17 cellular contexts compared by ENCODE assay signal in the genomic region with DNA sequence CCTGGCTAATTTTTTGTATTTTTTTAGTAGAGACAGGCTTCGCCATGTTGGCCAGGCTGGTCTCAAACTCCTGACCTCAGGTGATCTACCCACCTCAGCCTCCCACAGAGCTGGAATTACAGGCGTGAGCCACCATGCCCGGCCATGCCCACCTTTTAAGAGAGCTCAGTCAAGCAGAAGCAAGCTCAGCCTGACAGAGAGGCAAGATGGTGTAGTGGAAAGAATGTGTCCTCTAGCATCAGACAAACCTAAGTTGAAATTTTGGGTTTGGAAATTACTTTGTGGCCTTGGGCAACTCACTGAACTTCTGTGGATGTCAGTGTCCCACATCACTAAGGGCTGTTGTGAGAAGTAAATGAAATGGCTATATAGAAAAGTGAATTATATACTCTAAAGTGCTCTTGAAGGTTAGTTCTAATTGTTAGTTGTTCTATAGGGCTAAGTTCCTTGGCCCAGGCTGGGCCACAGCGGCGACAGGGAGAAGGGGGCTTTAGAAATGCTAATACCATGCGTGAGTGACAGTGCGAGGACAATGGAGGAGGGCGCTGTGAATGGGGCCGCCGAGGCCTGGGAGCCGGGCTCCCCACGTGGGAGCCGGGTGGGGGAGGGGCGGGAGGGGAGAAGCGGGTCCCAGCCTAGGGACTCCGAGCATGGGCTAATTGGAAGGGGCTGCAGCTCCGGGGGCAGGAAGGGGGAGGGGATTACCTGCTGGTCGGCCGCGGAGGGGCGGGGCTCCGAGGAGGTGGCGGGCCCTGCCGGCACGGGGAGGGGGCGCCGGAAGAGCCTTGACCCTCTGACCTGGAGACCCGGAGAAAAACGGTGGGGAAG. TPM values are rescaled to one million over a fixed set of nuclear protein-coding genes. Genes with fewer than 3 reads are reported as not detected.
DNase-seq lines count a peak whose midpoint lies in the region; FAIRE-seq and TF ChIP-seq lines count a peak whose summit lies in the region.
"Had no signal": no experiment of that assay in that cellular context is flagged by ENCODE, and none has a peak within 500 bp of the region (broad histone marks: within the 10 kb centered on the region; RNA-seq: fewer than 3 reads in every experiment).

No MANE protein-coding gene starts in this region.

- H3K4me2 ChIP-seq in keratinocyte (ENCODE audit: control insufficient read depth, extremely low read depth, insufficient read depth, low read depth, low read length) (no peak overlapping the region), OCI-LY7 (ENCODE audit: low read length) (no peak overlapping the region)
- H3K4me2 ChIP-seq: BLaER1 treated with 17β-estradiol and CSF1 and Interleukin-3, amounts not matched to agents 10 nM and 100 nM had no signal

- H3K9ac ChIP-seq in keratinocyte (ENCODE audit: control insufficient read depth, extremely low read depth, insufficient read depth, low read length) = peak overlapping the region; percentile 56
- H3K9ac ChIP-seq: BLaER1 treated with 17β-estradiol and CSF1 and Interleukin-3, amounts not matched to agents 10 nM and 100 nM had no signal

- no peaks in the 10 kb centered on the region for H3K79me2 ChIP-seq in keratinocyte (ENCODE audit: control insufficient read depth, insufficient read depth, low read length)
- H3K79me2 ChIP-seq in OCI-LY7 (ENCODE audit: insufficient read depth, low read depth, low read length) = no peaks in the 10 kb centered on the region

- H3K4me1 ChIP-seq in keratinocyte (ENCODE audit: control insufficient read depth, extremely low read depth, insufficient read depth, low read length) (peaks cover 16% of the 10 kb centered on the region), spleen (peaks cover 0 to 12% (median 8%) of the 10 kb centered on the region in 6 donors), OCI-LY7 (ENCODE audit: insufficient read depth, low read length, poor library complexity, severe bottlenecking) (no peaks in the 10 kb centered on the region)
- H3K4me1 ChIP-seq: gastroesophageal sphincter had no signal

- POLR2A ChIA-PET in OCI-LY7 (lab: Charles Lee) = interaction anchor here (0.7 kb wide), 1 partner anchor 243 kb away, joined by 5 read pairs; no protein-coding TSS in a partner anchor

- peak; percentile 19 for DNase-seq in activated CD8-positive, alpha-beta memory T cell treated with anti-CD3 and anti-CD28 coated beads for 24 hours
- DNase-seq in activated CD8-positive, alpha-beta memory T cell treated with anti-CD3 and anti-CD28 coated beads, Interleukin-2, amount 50 U/mL, for 4 hours = no peak
- DNase-seq in coronary artery (ENCODE audit: low spot score) (peak; percentile 40), keratinocyte (ENCODE audit: low read depth, low spot score) (no peak), spleen (peak; percentile 50), anterior cingulate cortex (lab: John Stamatoyannopoulos, UW) (no peak), OCI-LY7 (ENCODE audit: low spot score) (no peak)
- DNase-seq in activated CD4-positive, alpha-beta T cell treated with anti-CD3 and anti-CD28 coated beads, Interleukin-2, amount 50 U/mL, for 4 hours = no peak
- DNase-seq: activated CD4-positive, alpha-beta T cell treated with anti-CD3 and anti-CD28 coated beads, Interleukin-2, amount 10 ng/mL, durations not matched to agents 24 days and 14 days; activated naive CD4-positive, alpha-beta T cell treated with anti-CD3 and anti-CD28 coated beads for 36 hours; aorta; DMS 273 treated with DMSO at 0.1 percent for 48 hours; NCI-H345; thyroid gland had no signal

- H3K4me3 ChIP-seq in coronary artery = no peak overlapping the region
- H3K4me3 ChIP-seq in keratinocyte (ENCODE audit: control insufficient read depth in 2 of 3, extremely low read depth in 1 of 3, insufficient read depth in 2 of 3, low read depth in 1 of 3, low read length in 3 of 3) = no peak overlapping the region
- no peak overlapping the region for H3K4me3 ChIP-seq in spleen
- H3K4me3 ChIP-seq in OCI-LY7 (ENCODE audit: low read depth, low read length, poor library complexity, severe bottlenecking) = no peak overlapping the region
- H3K4me3 ChIP-seq: BLaER1 treated with 17β-estradiol and CSF1 and Interleukin-3, amounts not matched to agents 10 nM and 100 nM; gastroesophageal sphincter; thyroid gland had no signal

- H4K20me1 ChIP-seq in keratinocyte (ENCODE audit: control insufficient read depth, extremely low read depth, insufficient read depth, low read length) (no peaks in the 10 kb centered on the region), OCI-LY7 (ENCODE audit: insufficient read depth, low read length) (no peaks in the 10 kb centered on the region)

- TF ChIP-seq CTCF in coronary artery (IDR thresholded peaks at IDR 0.05) (no peak), keratinocyte (optimal IDR thresholded peaks at IDR 0.05 in 1 of 3, IDR thresholded peaks at IDR 0.05 in 1 of 3, conservative IDR thresholded peaks at IDR 0.05 in 1 of 3; ENCODE audit: extremely low read depth in 1 of 3, insufficient read depth in 2 of 3, low read length in 3 of 3) (no peak), spleen (IDR thresholded peaks at IDR 0.05 in 8 of 11, conservative IDR thresholded peaks at IDR 0.05 in 3 of 11) (no peak), OCI-LY7 (conservative IDR thresholded peaks at IDR 0.05; ENCODE audit: low read length) (no peak)

- intact Hi-C loops in spleen (cut with DNase I; ENCODE audit: low total_unique reads) (no loop called here), OCI-LY7 (cut with micrococcal nuclease; ENCODE audit: unreplicated experiment) (no loop called here)

- FAIRE-seq in keratinocyte (lab: Jason Lieb, UNC) = no peak
- FAIRE-seq: endothelial cell of umbilical vein had no signal

- no peaks in the 10 kb centered on the region for H3K9me2 ChIP-seq in OCI-LY7 (ENCODE audit: insufficient read depth, low read length)

- H3K9me1 ChIP-seq in keratinocyte (ENCODE audit: control insufficient read depth, extremely low read depth, insufficient read depth, low read length) = no peaks in the 10 kb centered on the region

- CTCF ChIA-PET in OCI-LY7 (lab: Charles Lee; ENCODE audit: unreplicated experiment) = no interaction called here

- dilution Hi-C loops in keratinocyte (cut with MboI; ENCODE audit: extremely low pct_ligation_motif_present, low sequenced_read_pairs) = no loop called here

- TF ChIP-seq POLR2A in spleen (IDR thresholded peaks at IDR 0.05) = no peak

- H3K36me3 ChIP-seq in keratinocyte (ENCODE audit: control insufficient read depth in 2 of 2, extremely low read depth in 1 of 2, insufficient read depth in 2 of 2, low read length in 2 of 2) = no peaks in the 10 kb centered on the region
- no peaks in the 10 kb centered on the region for H3K36me3 ChIP-seq in spleen
- H3K36me3 ChIP-seq in OCI-LY7 (ENCODE audit: insufficient read depth, low read length) = no peaks in the 10 kb centered on the region
- H3K36me3 ChIP-seq: BLaER1 treated with 17β-estradiol and CSF1 and Interleukin-3, amounts not matched to agents 10 nM and 100 nM; gastroesophageal sphincter; thyroid gland had no signal

- no peaks in the 10 kb centered on the region for H3K9me3 ChIP-seq in keratinocyte (ENCODE audit: control insufficient read depth, low read depth, low read length)
- no peaks in the 10 kb centered on the region for H3K9me3 ChIP-seq in spleen
- H3K9me3 ChIP-seq in OCI-LY7 (ENCODE audit: low read length) = no peaks in the 10 kb centered on the region
- H3K9me3 ChIP-seq: BLaER1 treated with 17β-estradiol and CSF1 and Interleukin-3, amounts not matched to agents 10 nM and 100 nM; gastroesophageal sphincter; thyroid gland had no signal

- 35 to 48% (median 44%) methylated on average over 12 to 29 of the region's 29 CpGs for WGBS in spleen, 5 donors

- no TSS peak for BruUV-seq in OCI-LY7 (replicated peaks; lab: Mats Ljungman, UMichigan)

- H2AFZ ChIP-seq in keratinocyte (ENCODE audit: control insufficient read depth, low read length) = no peak overlapping the region
- no peak overlapping the region for H2AFZ ChIP-seq in OCI-LY7 (ENCODE audit: low read length)

- no peaks in the 10 kb centered on the region for H3K27me3 ChIP-seq in keratinocyte (ENCODE audit: control insufficient read depth, extremely low read depth, insufficient read depth, low read length)
- H3K27me3 ChIP-seq in spleen (replicated peaks in 1 of 7) = peaks cover 0 to 38% (median 0%) of the 10 kb centered on the region in 7 donors
- H3K27me3 ChIP-seq: gastroesophageal sphincter, thyroid gland had no signal

- H3K27ac ChIP-seq in coronary artery (no peak overlapping the region), keratinocyte (ENCODE audit: control insufficient read depth, insufficient read depth, low read length) (peak overlapping the region; percentile 94), spleen (no peak overlapping the region), OCI-LY7 (ENCODE audit: low read depth, low read length, poor library complexity, severe bottlenecking) (no peak overlapping the region)
- H3K27ac ChIP-seq: BLaER1 treated with 17β-estradiol and CSF1 and Interleukin-3, amounts not matched to agents 10 nM and 100 nM; gastroesophageal sphincter; thyroid gland had no signal

RNA-seq across cellular contexts. Expression of a gene that starts 15.6 kb away (rescaled TPM):
- polyA plus RNA-seq in keratinocyte (13.9 to 24.4 TPM (median 19.2 TPM) in 3 replicates), spleen (10 to 100 TPM in 1 of 3 donors, 1 to 10 TPM in 2; 8.6 to 10.1 (median 9.1) TPM)
- polyA plus RNA-seq in keratinocyte (2011; ENCODE audit: low read depth) = 15.1 TPM
- 17.3 and 18.2 TPM in 2 replicates for polyA plus RNA-seq in keratinocyte (2011; cell fraction: cytosol; rRNA removed)
- polyA plus RNA-seq in keratinocyte (2011; cell fraction: nucleus; rRNA removed) = 20.2 and 21.1 TPM in 2 replicates
- 29.4 and 32.0 TPM in 2 replicates for polyA plus RNA-seq in keratinocyte (2012; ENCODE audit: low replicate concordance)
- 17.6 to 18.8 TPM (median 18.4 TPM) in 3 replicates for polyA minus RNA-seq in keratinocyte
- polyA minus RNA-seq in keratinocyte (2011; cell fraction: cytosol; rRNA and poly(A)+ RNA removed) = 11.5 TPM
- 7.2 and 10.8 TPM in 2 replicates for polyA minus RNA-seq in keratinocyte (2011; cell fraction: nucleus; rRNA and poly(A)+ RNA removed)
- total RNA-seq in spleen (10 to 100 TPM; 13.2 to 22.2 (median 15.8) TPM), OCI-LY7 (2022) (18.4 and 20.8 TPM in 2 replicates)
- 20.2 and 23.6 TPM in 2 replicates for total RNA-seq in OCI-LY7 (2014; rRNA removed; shearing (Covaris generic))

Comparison
In these comparisons a context has a peak if more than half of its experiments do, and no peak if none do; other contexts are left out.
1. DNase-seq: peak in activated CD8-positive, alpha-beta memory T cell treated with anti-CD3 and anti-CD28 coated beads for 24 hours (single experiment), coronary artery (single experiment) and spleen (single experiment); none in activated CD8-positive, alpha-beta memory T cell treated with anti-CD3 and anti-CD28 coated beads, Interleukin-2, amount 50 U/mL, for 4 hours (single experiment), keratinocyte (single experiment), anterior cingulate cortex (0 of 58), activated CD4-positive, alpha-beta T cell treated with anti-CD3 and anti-CD28 coated beads, Interleukin-2, amount 50 U/mL, for 4 hours (0 of 2) and OCI-LY7 (single experiment).